1 cellular context compared by ENCODE assay signal in genomic region chr6:137044366-137045220, GRCh38.
TF ChIP-seq lines count a peak whose summit lies in the region.

IL20RA (minus strand) TSS chr6:137044965; CDS start chr6:137044728, 237 bp downstream.

TF ChIP-seq in H1, 55 proteins besides CTCF, POLR2A, EP300 and RAD21 (continued from another document):
- no peak; the same call in 1 of the 2 replicates for TF ChIP-seq YY1 (IDR thresholded peaks at IDR 0.05; ENCODE audit: low read depth, low read length)
- no peak for TF ChIP-seq SIRT6 (IDR thresholded peaks at IDR 0.05; ENCODE audit: low read length)
- no peak for TF ChIP-seq SAP30 (IDR thresholded peaks at IDR 0.05; ENCODE audit: insufficient read depth, insufficient replicate concordance, low read length)
- no peak for TF ChIP-seq CEBPB (IDR thresholded peaks at IDR 0.05; ENCODE audit: low read depth, low read length)
- peak; percentile 85 for TF ChIP-seq EZH2 (IDR thresholded peaks at IDR 0.05; ENCODE audit: low read depth, low read length, severe bottlenecking)
- TF ChIP-seq JUND (IDR thresholded peaks at IDR 0.05; ENCODE audit: low read length): no peak
- no peak for TF ChIP-seq MAFK (IDR thresholded peaks at IDR 0.05; ENCODE audit: low read depth, low read length)
- TF ChIP-seq SRF (IDR thresholded peaks at IDR 0.05; ENCODE audit: low read depth, low read length): no peak
- no peak for TF ChIP-seq EGR1 (IDR thresholded peaks at IDR 0.05; ENCODE audit: borderline replicate concordance, low read depth, low read length)
- no peak for TF ChIP-seq NRF1 (IDR thresholded peaks at IDR 0.05; ENCODE audit: low read depth, low read length)
- 0 out of 2 replicates have a peak, but pooled peaks have one; percentile 70 for TF ChIP-seq RBBP5 (IDR thresholded peaks at IDR 0.05; ENCODE audit: borderline replicate concordance, low read depth, low read length)
- TF ChIP-seq JUN (IDR thresholded peaks at IDR 0.05; ENCODE audit: low read depth, low read length): no peak
- no peak for TF ChIP-seq BACH1 (IDR thresholded peaks at IDR 0.05; ENCODE audit: low read length)
- no peak for TF ChIP-seq ATF3 (IDR thresholded peaks at IDR 0.05; ENCODE audit: insufficient read depth, low read depth, low read length)
- no peak for TF ChIP-seq SP2 (IDR thresholded peaks at IDR 0.05; ENCODE audit: low read length)
- no peak; a peak in 1 of 4 replicates for TF ChIP-seq HDAC2 (IDR thresholded peaks at IDR 0.05; ENCODE audit: borderline replicate concordance in 1 of 2, low read depth in 2 of 2, low read length in 2 of 2)
- no peak for TF ChIP-seq POLR2AphosphoS5 (IDR thresholded peaks at IDR 0.05; ENCODE audit: low read depth, low read length)
- TF ChIP-seq TBP (IDR thresholded peaks at IDR 0.05; ENCODE audit: low read depth, low read length): peak; percentile 21; the same call in 1 of the 2 replicates
- no peak for TF ChIP-seq GABPA (IDR thresholded peaks at IDR 0.05; ENCODE audit: borderline replicate concordance, insufficient read depth, low read length)
- no peak for TF ChIP-seq USF2 (IDR thresholded peaks at IDR 0.05; ENCODE audit: low read length)
- no peak for TF ChIP-seq CREB1 (IDR thresholded peaks at IDR 0.05)
- TF ChIP-seq NANOG (IDR thresholded peaks at IDR 0.05; ENCODE audit: insufficient read depth, low read depth, low read length, poor library complexity, severe bottlenecking): no peak
- TF ChIP-seq MAX (IDR thresholded peaks at IDR 0.05): 0 out of 2 replicates have a peak, but pooled peaks have one; percentile 36
- TF ChIP-seq HDAC6 (IDR thresholded peaks at IDR 0.05; ENCODE audit: low read depth, low read length): no peak
- no peak for TF ChIP-seq RXRA (IDR thresholded peaks at IDR 0.05; ENCODE audit: insufficient read depth, low read depth, low read length)
- TF ChIP-seq CHD1 (IDR thresholded peaks at IDR 0.05; ENCODE audit: low read depth, low read length): no peak
- peak; percentile 98 for TF ChIP-seq ASH2L (IDR thresholded peaks at IDR 0.05; ENCODE audit: low read length)
- TF ChIP-seq PHF8 (conservative IDR thresholded peaks at IDR 0.05; ENCODE audit: low read depth, low read length): peak; percentile 54
- TF ChIP-seq BRCA1 (IDR thresholded peaks at IDR 0.05; ENCODE audit: low read depth, low read length): no peak
- TF ChIP-seq SP4 (IDR thresholded peaks at IDR 0.05; ENCODE audit: low read length): no peak
- TF ChIP-seq GTF2F1 (IDR thresholded peaks at IDR 0.05; ENCODE audit: borderline replicate concordance, low read depth, low read length): no peak
